Comparison of ENCODE assay signal across 11 cellular contexts in genomic region chr13:74966814-74967213, GRCh38.
DNase-seq lines count a peak whose midpoint lies in the region; ATAC-seq and TF ChIP-seq lines count a peak whose summit lies in the region.
"Had no signal": no experiment of that assay in that cellular context is flagged by ENCODE, and none has a peak within 500 bp of the region (broad histone marks: within the 10 kb centered on the region; RNA-seq: fewer than 3 reads in every experiment).

No MANE protein-coding gene starts in this region.

- H3K9ac ChIP-seq in neural progenitor cell, result no peak overlapping the region

- no peaks in the 10 kb centered on the region for H4K20me1 ChIP-seq in neural progenitor cell (ENCODE audit: low read depth)

- no peaks in the 10 kb centered on the region for H3K27me3 ChIP-seq in neural progenitor cell
- H3K27me3 ChIP-seq in testis, result no peaks in the 10 kb centered on the region
- no peaks in the 10 kb centered on the region for H3K27me3 ChIP-seq in body of pancreas
- H3K27me3 ChIP-seq: foreskin keratinocyte had no signal

- H3K36me3 ChIP-seq in neural progenitor cell (no peaks in the 10 kb centered on the region), testis (ENCODE audit: low read depth, missing control alignments) (no peaks in the 10 kb centered on the region), body of pancreas (replicated peaks in 1 of 2; ENCODE audit: insufficient read depth in 1 of 2, low read depth in 2 of 2) (no peaks in the 10 kb centered on the region)

- no peak overlapping the region for H3K27ac ChIP-seq in neural progenitor cell
- H3K27ac ChIP-seq in testis, result no peak overlapping the region
- H3K27ac ChIP-seq in body of pancreas, result no peak overlapping the region
- H3K27ac ChIP-seq: foreskin keratinocyte had no signal

- H3K79me2 ChIP-seq in neural progenitor cell (ENCODE audit: low read depth), result no peaks in the 10 kb centered on the region

- no peaks in the 10 kb centered on the region for H3K27me3 Mint-ChIP-seq in neural progenitor cell (ENCODE audit: insufficient read depth, low read depth)
- H3K27me3 Mint-ChIP-seq in activated naive CD4-positive, alpha-beta T cell treated with anti-CD3 and anti-CD28 coated beads, Interleukin-2, amount 10 ng/mL, durations not matched to agents 7 days and 5 days, result no peaks in the 10 kb centered on the region

- intact Hi-C loops in testis (cut with DNase I; ENCODE audit: low total_unique reads), result no loop called here
- intact Hi-C loops in body of pancreas (cut with DNase I), result no loop called here

- CTCF ChIA-PET in activated naive CD4-positive, alpha-beta T cell treated with anti-CD3 and anti-CD28 coated beads, Interleukin-2, amount 10 ng/mL, durations not matched to agents 7 days and 5 days (lab: Charles Lee), result no interaction called here

- TF ChIP-seq CTCF in fibroblast of pulmonary artery (IDR thresholded peaks at IDR 0.05; ENCODE audit: low read length, missing control alignments) (no peak), neural progenitor cell (IDR thresholded peaks at IDR 0.05) (no peak), testis (IDR thresholded peaks at IDR 0.05) (no peak), body of pancreas (IDR thresholded peaks at IDR 0.05) (no peak)

- H3K9me3 ChIP-seq in neural progenitor cell (ENCODE audit: low read depth) (no peaks in the 10 kb centered on the region), testis (no peaks in the 10 kb centered on the region), body of pancreas (no peaks in the 10 kb centered on the region)

- ATAC-seq in body of pancreas, result no peak
- ATAC-seq: foreskin keratinocyte had no signal

- TF ChIP-seq POLR2A in testis (IDR thresholded peaks at IDR 0.05) (no peak), body of pancreas (IDR thresholded peaks at IDR 0.05) (no peak)

- H3K9me3 Mint-ChIP-seq in neural progenitor cell, result peaks cover 18% of the 10 kb centered on the region
- H3K9me3 Mint-ChIP-seq in activated naive CD4-positive, alpha-beta T cell treated with anti-CD3 and anti-CD28 coated beads, Interleukin-2, amount 10 ng/mL, durations not matched to agents 7 days and 5 days, result no peaks in the 10 kb centered on the region

- H2AFZ ChIP-seq in neural progenitor cell (replicated peaks), result no peak overlapping the region

- peaks cover 31% of the 10 kb centered on the region for H3K4me1 Mint-ChIP-seq in neural progenitor cell
- H3K4me1 Mint-ChIP-seq in activated naive CD4-positive, alpha-beta T cell treated with anti-CD3 and anti-CD28 coated beads, Interleukin-2, amount 10 ng/mL, durations not matched to agents 7 days and 5 days, result no peaks in the 10 kb centered on the region

- peak; percentile 6 for DNase-seq in ELR (ENCODE audit: low read depth)
- peak; percentile 96 for DNase-seq in NCI-H748 (lab: John Stamatoyannopoulos, UW; ENCODE audit: unreplicated experiment)
- DNase-seq in fibroblast of pulmonary artery (ENCODE audit: low read depth), result peak; percentile 78
- DNase-seq in neural progenitor cell (ENCODE audit: low spot score), result peak; percentile 41
- no peak for DNase-seq in activated naive CD4-positive, alpha-beta T cell treated with anti-CD3 and anti-CD28 coated beads, Interleukin-2, amount 10 ng/mL, durations not matched to agents 7 days and 5 days
- DNase-seq in testis, result no peak
- no peak for DNase-seq in RPMI8226
- DNase-seq in body of pancreas, result no peak
- DNase-seq: foreskin keratinocyte, GOT3, NCI-H1048 had no signal

- H3K4me2 ChIP-seq in neural progenitor cell, result no peak overlapping the region

- peak overlapping the region; percentile 83 for H3K27ac Mint-ChIP-seq in neural progenitor cell
- no peak overlapping the region for H3K27ac Mint-ChIP-seq in activated naive CD4-positive, alpha-beta T cell treated with anti-CD3 and anti-CD28 coated beads, Interleukin-2, amount 10 ng/mL, durations not matched to agents 7 days and 5 days

- H3K4me1 ChIP-seq in neural progenitor cell (no peaks in the 10 kb centered on the region), testis (no peaks in the 10 kb centered on the region), body of pancreas (no peaks in the 10 kb centered on the region)
- H3K4me1 ChIP-seq: foreskin keratinocyte had no signal

- no peak overlapping the region for H3K4me3 Mint-ChIP-seq in neural progenitor cell
- no peak overlapping the region for H3K4me3 Mint-ChIP-seq in activated naive CD4-positive, alpha-beta T cell treated with anti-CD3 and anti-CD28 coated beads, Interleukin-2, amount 10 ng/mL, durations not matched to agents 7 days and 5 days

- H3K4me3 ChIP-seq in fibroblast of pulmonary artery (replicated peaks; ENCODE audit: low read depth, low read length) (no peak overlapping the region), neural progenitor cell (no peak overlapping the region), testis (no peak overlapping the region), body of pancreas (no peak overlapping the region)

- 49 to 56% methylated on average over 3 of the region's 3 CpGs for WGBS in testis, 2 donors
- WGBS in body of pancreas, 2 donors, result 17 to 20% methylated on average over 3 of the region's 3 CpGs

- H3F3A ChIP-seq in neural progenitor cell (ENCODE audit: low read depth), result no peaks in the 10 kb centered on the region

- H3K36me3 Mint-ChIP-seq in neural progenitor cell, result peaks cover 7% of the 10 kb centered on the region
- no peaks in the 10 kb centered on the region for H3K36me3 Mint-ChIP-seq in activated naive CD4-positive, alpha-beta T cell treated with anti-CD3 and anti-CD28 coated beads, Interleukin-2, amount 10 ng/mL, durations not matched to agents 7 days and 5 days

Comparison
In these comparisons a context has a peak if more than half of its experiments do, and no peak if none do; other contexts are left out.
1. DNase-seq: peak in ELR (single experiment), NCI-H748 (single experiment), fibroblast of pulmonary artery (single experiment) and neural progenitor cell (single experiment); none in activated naive CD4-positive, alpha-beta T cell treated with anti-CD3 and anti-CD28 coated beads, Interleukin-2, amount 10 ng/mL, durations not matched to agents 7 days and 5 days (single experiment), testis (single experiment), RPMI8226 (single experiment) and body of pancreas (0 of 4).